Comparison of ENCODE assay signal across 1 cellular context in genomic region chr6:37433657-37434271, GRCh38.
TF ChIP-seq lines count a peak whose summit lies in the region.

No MANE protein-coding gene starts in this region.

TF ChIP-seq in HepG2, 621 proteins besides CTCF, POLR2A, EP300 and RAD21 (continued from another document and continues in another):
- TF ChIP-seq, protein P1, sequence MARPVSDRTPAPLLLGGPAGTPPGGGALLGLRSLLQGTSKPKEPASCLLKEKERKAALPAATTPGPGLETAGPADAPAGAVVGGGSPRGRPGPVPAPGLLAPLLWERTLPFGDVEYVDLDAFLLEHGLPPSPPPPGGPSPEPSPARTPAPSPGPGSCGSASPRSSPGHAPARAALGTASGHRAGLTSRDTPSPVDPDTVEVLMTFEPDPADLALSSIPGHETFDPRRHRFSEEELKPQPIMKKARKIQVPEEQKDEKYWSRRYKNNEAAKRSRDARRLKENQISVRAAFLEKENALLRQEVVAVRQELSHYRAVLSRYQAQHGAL (CRISPR knock-in tag; IDR thresholded peaks at IDR 0.05; ENCODE audit: not compliant biosample characterization), result no peak
- TF ChIP-seq MTF1 (CRISPR knock-in tag; IDR thresholded peaks at IDR 0.05) (no peak), ZMYM3 (CRISPR knock-in tag; IDR thresholded peaks at IDR 0.05) (no peak), ZBTB46 (CRISPR knock-in tag; IDR thresholded peaks at IDR 0.05; ENCODE audit: borderline replicate concordance) (no peak), ZBTB21 (CRISPR knock-in tag; IDR thresholded peaks at IDR 0.05) (no peak), EED (CRISPR knock-in tag; IDR thresholded peaks at IDR 0.05) (no peak), ZNF329 (CRISPR knock-in tag; IDR thresholded peaks at IDR 0.05; ENCODE audit: low read depth) (no peak), ATF5 (CRISPR knock-in tag; IDR thresholded peaks at IDR 0.05; ENCODE audit: low read depth) (0 out of 2 replicates have a peak, but pooled peaks have one; percentile 32), TEF (CRISPR knock-in tag; IDR thresholded peaks at IDR 0.05) (no peak), TCF12 (IDR thresholded peaks at IDR 0.05) (no peak), TCF12 (CRISPR knock-in tag; IDR thresholded peaks at IDR 0.05) (0 out of 2 replicates have a peak, but pooled peaks have one; percentile 15), ZNF775 (CRISPR knock-in tag; IDR thresholded peaks at IDR 0.05; ENCODE audit: borderline replicate concordance) (no peak), ZNF570 (CRISPR knock-in tag; IDR thresholded peaks at IDR 0.05; ENCODE audit: borderline replicate concordance) (no peak), ZFX (CRISPR knock-in tag; IDR thresholded peaks at IDR 0.05; ENCODE audit: low read depth) (no peak), SOX13 (IDR thresholded peaks at IDR 0.05) (no peak), SOX13 (CRISPR knock-in tag; conservative IDR thresholded peaks at IDR 0.05 in 1 of 2, IDR thresholded peaks at IDR 0.05 in 1 of 2) (no peak), HIVEP1 (CRISPR knock-in tag; IDR thresholded peaks at IDR 0.05) (no peak), AKAP8 (CRISPR knock-in tag; IDR thresholded peaks at IDR 0.05) (no peak), ZNF264 (CRISPR knock-in tag; IDR thresholded peaks at IDR 0.05) (no peak), XRCC5 (optimal IDR thresholded peaks at IDR 0.05; ENCODE audit: low read length) (no peak), JDP2 (CRISPR knock-in tag; IDR thresholded peaks at IDR 0.05; ENCODE audit: borderline replicate concordance) (no peak), XBP1 (CRISPR knock-in tag; IDR thresholded peaks at IDR 0.05) (no peak), ZNF781 (CRISPR knock-in tag; IDR thresholded peaks at IDR 0.05; ENCODE audit: borderline replicate concordance, not compliant biosample characterization) (no peak), PAWR (CRISPR knock-in tag; IDR thresholded peaks at IDR 0.05; ENCODE audit: borderline replicate concordance) (no peak), ZNF773 (CRISPR knock-in tag; IDR thresholded peaks at IDR 0.05; ENCODE audit: borderline replicate concordance) (no peak), TFAP4 (IDR thresholded peaks at IDR 0.05; ENCODE audit: borderline replicate concordance, low read depth) (peak; percentile 33; the same call in 1 of the 2 replicates), ZNF607 (CRISPR knock-in tag; IDR thresholded peaks at IDR 0.05; ENCODE audit: borderline replicate concordance) (no peak), PHF20 (CRISPR knock-in tag; IDR thresholded peaks at IDR 0.05) (no peak), TGIF2 (CRISPR knock-in tag; IDR thresholded peaks at IDR 0.05) (no peak), TBP (CRISPR knock-in tag; IDR thresholded peaks at IDR 0.05) (no peak), ZNF678 (CRISPR knock-in tag; IDR thresholded peaks at IDR 0.05) (no peak), KDM4B (CRISPR knock-in tag; IDR thresholded peaks at IDR 0.05) (no peak), NFIC (IDR thresholded peaks at IDR 0.05; ENCODE audit: low read length) (no peak), ZNF256 (CRISPR knock-in tag; conservative IDR thresholded peaks at IDR 0.05) (no peak), ZNF598 (CRISPR knock-in tag; IDR thresholded peaks at IDR 0.05; ENCODE audit: borderline replicate concordance) (no peak), HDAC6 (IDR thresholded peaks at IDR 0.05; ENCODE audit: low read depth, low read length) (no peak), IKZF4 (CRISPR knock-in tag; IDR thresholded peaks at IDR 0.05; ENCODE audit: borderline replicate concordance, low read depth, not compliant biosample characterization) (no peak), THAP11 (CRISPR knock-in tag; IDR thresholded peaks at IDR 0.05) (no peak), ZNF737 (CRISPR knock-in tag; IDR thresholded peaks at IDR 0.05; ENCODE audit: borderline replicate concordance) (no peak), HOXD1 (CRISPR knock-in tag; IDR thresholded peaks at IDR 0.05) (no peak), ZNF782 (CRISPR knock-in tag; IDR thresholded peaks at IDR 0.05; ENCODE audit: borderline replicate concordance) (no peak), ZNF468 (CRISPR knock-in tag; IDR thresholded peaks at IDR 0.05) (no peak), MEF2D (CRISPR knock-in tag; IDR thresholded peaks at IDR 0.05) (peak; percentile 39; the same call in 1 of the 2 replicates), SRSF4 (IDR thresholded peaks at IDR 0.05; ENCODE audit: low read depth, low read length, poor library complexity, severe bottlenecking) (no peak), PTBP1 (IDR thresholded peaks at IDR 0.05; ENCODE audit: low read depth, low read length, poor library complexity, severe bottlenecking) (no peak), SNRNP70 (IDR thresholded peaks at IDR 0.05; ENCODE audit: low read depth, low read length) (no peak)
- TF ChIP-seq, protein P2, sequence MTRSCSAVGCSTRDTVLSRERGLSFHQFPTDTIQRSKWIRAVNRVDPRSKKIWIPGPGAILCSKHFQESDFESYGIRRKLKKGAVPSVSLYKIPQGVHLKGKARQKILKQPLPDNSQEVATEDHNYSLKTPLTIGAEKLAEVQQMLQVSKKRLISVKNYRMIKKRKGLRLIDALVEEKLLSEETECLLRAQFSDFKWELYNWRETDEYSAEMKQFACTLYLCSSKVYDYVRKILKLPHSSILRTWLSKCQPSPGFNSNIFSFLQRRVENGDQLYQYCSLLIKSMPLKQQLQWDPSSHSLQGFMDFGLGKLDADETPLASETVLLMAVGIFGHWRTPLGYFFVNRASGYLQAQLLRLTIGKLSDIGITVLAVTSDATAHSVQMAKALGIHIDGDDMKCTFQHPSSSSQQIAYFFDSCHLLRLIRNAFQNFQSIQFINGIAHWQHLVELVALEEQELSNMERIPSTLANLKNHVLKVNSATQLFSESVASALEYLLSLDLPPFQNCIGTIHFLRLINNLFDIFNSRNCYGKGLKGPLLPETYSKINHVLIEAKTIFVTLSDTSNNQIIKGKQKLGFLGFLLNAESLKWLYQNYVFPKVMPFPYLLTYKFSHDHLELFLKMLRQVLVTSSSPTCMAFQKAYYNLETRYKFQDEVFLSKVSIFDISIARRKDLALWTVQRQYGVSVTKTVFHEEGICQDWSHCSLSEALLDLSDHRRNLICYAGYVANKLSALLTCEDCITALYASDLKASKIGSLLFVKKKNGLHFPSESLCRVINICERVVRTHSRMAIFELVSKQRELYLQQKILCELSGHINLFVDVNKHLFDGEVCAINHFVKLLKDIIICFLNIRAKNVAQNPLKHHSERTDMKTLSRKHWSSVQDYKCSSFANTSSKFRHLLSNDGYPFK (CRISPR knock-in tag; IDR thresholded peaks at IDR 0.05; ENCODE audit: borderline replicate concordance), result no peak
- TF ChIP-seq, protein P3, sequence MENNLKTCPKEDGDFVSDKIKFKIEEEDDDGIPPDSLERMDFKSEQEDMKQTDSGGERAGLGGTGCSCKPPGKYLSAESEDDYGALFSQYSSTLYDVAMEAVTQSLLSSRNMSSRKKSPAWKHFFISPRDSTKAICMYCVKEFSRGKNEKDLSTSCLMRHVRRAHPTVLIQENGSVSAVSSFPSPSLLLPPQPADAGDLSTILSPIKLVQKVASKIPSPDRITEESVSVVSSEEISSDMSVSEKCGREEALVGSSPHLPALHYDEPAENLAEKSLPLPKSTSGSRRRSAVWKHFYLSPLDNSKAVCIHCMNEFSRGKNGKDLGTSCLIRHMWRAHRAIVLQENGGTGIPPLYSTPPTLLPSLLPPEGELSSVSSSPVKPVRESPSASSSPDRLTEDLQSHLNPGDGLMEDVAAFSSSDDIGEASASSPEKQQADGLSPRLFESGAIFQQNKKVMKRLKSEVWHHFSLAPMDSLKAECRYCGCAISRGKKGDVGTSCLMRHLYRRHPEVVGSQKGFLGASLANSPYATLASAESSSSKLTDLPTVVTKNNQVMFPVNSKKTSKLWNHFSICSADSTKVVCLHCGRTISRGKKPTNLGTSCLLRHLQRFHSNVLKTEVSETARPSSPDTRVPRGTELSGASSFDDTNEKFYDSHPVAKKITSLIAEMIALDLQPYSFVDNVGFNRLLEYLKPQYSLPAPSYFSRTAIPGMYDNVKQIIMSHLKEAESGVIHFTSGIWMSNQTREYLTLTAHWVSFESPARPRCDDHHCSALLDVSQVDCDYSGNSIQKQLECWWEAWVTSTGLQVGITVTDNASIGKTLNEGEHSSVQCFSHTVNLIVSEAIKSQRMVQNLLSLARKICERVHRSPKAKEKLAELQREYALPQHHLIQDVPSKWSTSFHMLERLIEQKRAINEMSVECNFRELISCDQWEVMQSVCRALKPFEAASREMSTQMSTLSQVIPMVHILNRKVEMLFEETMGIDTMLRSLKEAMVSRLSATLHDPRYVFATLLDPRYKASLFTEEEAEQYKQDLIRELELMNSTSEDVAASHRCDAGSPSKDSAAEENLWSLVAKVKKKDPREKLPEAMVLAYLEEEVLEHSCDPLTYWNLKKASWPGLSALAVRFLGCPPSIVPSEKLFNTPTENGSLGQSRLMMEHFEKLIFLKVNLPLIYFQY (CRISPR knock-in tag; IDR thresholded peaks at IDR 0.05; ENCODE audit: borderline replicate concordance), result no peak
- TF ChIP-seq, protein P4, sequence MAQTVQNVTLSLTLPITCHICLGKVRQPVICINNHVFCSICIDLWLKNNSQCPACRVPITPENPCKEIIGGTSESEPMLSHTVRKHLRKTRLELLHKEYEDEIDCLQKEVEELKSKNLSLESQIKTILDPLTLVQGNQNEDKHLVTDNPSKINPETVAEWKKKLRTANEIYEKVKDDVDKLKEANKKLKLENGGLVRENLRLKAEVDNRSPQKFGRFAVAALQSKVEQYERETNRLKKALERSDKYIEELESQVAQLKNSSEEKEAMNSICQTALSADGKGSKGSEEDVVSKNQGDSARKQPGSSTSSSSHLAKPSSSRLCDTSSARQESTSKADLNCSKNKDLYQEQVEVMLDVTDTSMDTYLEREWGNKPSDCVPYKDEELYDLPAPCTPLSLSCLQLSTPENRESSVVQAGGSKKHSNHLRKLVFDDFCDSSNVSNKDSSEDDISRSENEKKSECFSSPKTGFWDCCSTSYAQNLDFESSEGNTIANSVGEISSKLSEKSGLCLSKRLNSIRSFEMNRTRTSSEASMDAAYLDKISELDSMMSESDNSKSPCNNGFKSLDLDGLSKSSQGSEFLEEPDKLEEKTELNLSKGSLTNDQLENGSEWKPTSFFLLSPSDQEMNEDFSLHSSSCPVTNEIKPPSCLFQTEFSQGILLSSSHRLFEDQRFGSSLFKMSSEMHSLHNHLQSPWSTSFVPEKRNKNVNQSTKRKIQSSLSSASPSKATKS (CRISPR knock-in tag; IDR thresholded peaks at IDR 0.05), result no peak
- TF ChIP-seq, protein P5, sequence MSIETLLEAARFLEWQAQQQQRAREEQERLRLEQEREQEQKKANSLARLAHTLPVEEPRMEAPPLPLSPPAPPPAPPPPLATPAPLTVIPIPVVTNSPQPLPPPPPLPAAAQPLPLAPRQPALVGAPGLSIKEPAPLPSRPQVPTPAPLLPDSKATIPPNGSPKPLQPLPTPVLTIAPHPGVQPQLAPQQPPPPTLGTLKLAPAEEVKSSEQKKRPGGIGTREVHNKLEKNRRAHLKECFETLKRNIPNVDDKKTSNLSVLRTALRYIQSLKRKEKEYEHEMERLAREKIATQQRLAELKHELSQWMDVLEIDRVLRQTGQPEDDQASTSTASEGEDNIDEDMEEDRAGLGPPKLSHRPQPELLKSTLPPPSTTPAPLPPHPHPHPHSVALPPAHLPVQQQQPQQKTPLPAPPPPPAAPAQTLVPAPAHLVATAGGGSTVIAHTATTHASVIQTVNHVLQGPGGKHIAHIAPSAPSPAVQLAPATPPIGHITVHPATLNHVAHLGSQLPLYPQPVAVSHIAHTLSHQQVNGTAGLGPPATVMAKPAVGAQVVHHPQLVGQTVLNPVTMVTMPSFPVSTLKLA (IDR thresholded peaks at IDR 0.05), result no peak
- TF ChIP-seq, protein P6, sequence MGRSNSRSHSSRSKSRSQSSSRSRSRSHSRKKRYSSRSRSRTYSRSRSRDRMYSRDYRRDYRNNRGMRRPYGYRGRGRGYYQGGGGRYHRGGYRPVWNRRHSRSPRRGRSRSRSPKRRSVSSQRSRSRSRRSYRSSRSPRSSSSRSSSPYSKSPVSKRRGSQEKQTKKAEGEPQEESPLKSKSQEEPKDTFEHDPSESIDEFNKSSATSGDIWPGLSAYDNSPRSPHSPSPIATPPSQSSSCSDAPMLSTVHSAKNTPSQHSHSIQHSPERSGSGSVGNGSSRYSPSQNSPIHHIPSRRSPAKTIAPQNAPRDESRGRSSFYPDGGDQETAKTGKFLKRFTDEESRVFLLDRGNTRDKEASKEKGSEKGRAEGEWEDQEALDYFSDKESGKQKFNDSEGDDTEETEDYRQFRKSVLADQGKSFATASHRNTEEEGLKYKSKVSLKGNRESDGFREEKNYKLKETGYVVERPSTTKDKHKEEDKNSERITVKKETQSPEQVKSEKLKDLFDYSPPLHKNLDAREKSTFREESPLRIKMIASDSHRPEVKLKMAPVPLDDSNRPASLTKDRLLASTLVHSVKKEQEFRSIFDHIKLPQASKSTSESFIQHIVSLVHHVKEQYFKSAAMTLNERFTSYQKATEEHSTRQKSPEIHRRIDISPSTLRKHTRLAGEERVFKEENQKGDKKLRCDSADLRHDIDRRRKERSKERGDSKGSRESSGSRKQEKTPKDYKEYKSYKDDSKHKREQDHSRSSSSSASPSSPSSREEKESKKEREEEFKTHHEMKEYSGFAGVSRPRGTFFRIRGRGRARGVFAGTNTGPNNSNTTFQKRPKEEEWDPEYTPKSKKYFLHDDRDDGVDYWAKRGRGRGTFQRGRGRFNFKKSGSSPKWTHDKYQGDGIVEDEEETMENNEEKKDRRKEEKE (IDR thresholded peaks at IDR 0.05), result no peak
